In the genomic region with DNA sequence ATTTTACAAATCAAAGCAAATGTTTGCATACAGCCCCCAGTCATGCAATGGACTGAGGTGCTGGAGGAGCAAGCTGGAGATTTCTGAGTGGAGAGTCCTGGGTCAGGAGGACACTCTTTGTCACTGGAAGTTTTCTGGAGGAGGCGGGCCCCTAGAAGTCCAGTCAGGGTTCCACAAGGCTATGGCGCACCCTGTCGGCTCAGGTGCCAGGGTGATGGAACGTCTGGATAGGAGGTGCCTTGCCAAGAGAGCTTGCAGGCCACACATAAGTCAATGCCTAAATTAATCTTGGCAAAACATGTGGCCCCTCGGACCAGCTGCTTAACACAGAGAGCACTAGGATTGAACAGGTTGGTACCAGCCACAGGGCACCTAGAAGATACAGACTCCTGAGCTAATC, we compare ENCODE assay signal across 14 cellular contexts.
DNase-seq lines count a peak whose midpoint lies in the region; ATAC-seq and TF ChIP-seq lines count a peak whose summit lies in the region.
"Had no signal": no experiment of that assay in that cellular context is flagged by ENCODE, and none has a peak within 500 bp of the region (broad histone marks: within the 10 kb centered on the region; RNA-seq: fewer than 3 reads in every experiment).

No MANE protein-coding gene starts in this region.

- H3K27ac ChIP-seq in mammary epithelial cell (ENCODE audit: insufficient read depth, low read depth, low read length) (no peak overlapping the region), breast epithelium (no peak overlapping the region), OCI-LY3 (ENCODE audit: low read length) (no peak overlapping the region), thyroid gland (peak overlapping the region; percentile 20 to 63 (median 61)), RWPE1 (no peak overlapping the region)
- H3K27ac ChIP-seq: HL-60 had no signal

- POLR2A ChIA-PET in RWPE1 (lab: Yijun Ruan, JAX; ENCODE audit: low non-redundant PET), result no interaction called here

- intact Hi-C loops in mammary epithelial cell (cut with micrococcal nuclease), result loop anchor here (2.0 kb wide), 1 partner anchor 344 kb away; no protein-coding TSS in a partner anchor
- intact Hi-C loops in breast epithelium (cut with DNase I; ENCODE audit: low total_unique reads), result no loop called here
- intact Hi-C loops in left ventricle myocardium superior (cut with micrococcal nuclease), result no loop called here
- intact Hi-C loops in thyroid gland (cut with DNase I), result no loop called here

- no peak overlapping the region for H3K9ac ChIP-seq in mammary epithelial cell (ENCODE audit: insufficient read depth, low read length)
- no peak overlapping the region for H3K9ac ChIP-seq in OCI-LY3 (ENCODE audit: low read length)

- BruUV-seq in mammary epithelial cell (replicated peaks; lab: Mats Ljungman, UMichigan), result no TSS peak

- peak; percentile 83 for ATAC-seq in left ventricle myocardium superior
- ATAC-seq in HG03025 (IDR thresholded peaks at IDR 0.05; ENCODE audit: low FRiP score, unreplicated experiment), result no peak
- ATAC-seq: stimulated activated memory B cell treated with anti-CD40 and anti-IgM and Interleukin-4, amounts not matched to agents 10 μg/mL and 1 μg/mL and 100 μg/mL, for 72 hours had no signal

- dilution Hi-C loops in mammary epithelial cell (cut with HindIII; ENCODE audit: low sequenced_read_pairs), result no loop called here

- H3K4me1 ChIP-seq in mammary epithelial cell (ENCODE audit: insufficient read depth, low read length) (peaks cover 15% of the 10 kb centered on the region), breast epithelium (no peaks in the 10 kb centered on the region), OCI-LY3 (ENCODE audit: low read length) (no peaks in the 10 kb centered on the region), thyroid gland (peaks cover 26 to 32% of the 10 kb centered on the region in 2 donors)

- CTCF ChIA-PET in mammary epithelial cell (lab: Charles Lee; ENCODE audit: low non-redundant PET) (no interaction called here), RWPE1 (lab: Yijun Ruan, JAX) (no interaction called here)

- TF ChIP-seq POLR2A in breast epithelium (IDR thresholded peaks at IDR 0.05), result no peak
- TF ChIP-seq POLR2A in thyroid gland (IDR thresholded peaks at IDR 0.05), result no peak

- no peaks in the 10 kb centered on the region for H3K79me2 ChIP-seq in mammary epithelial cell (ENCODE audit: insufficient read depth, low read length)
- H3K79me2 ChIP-seq in OCI-LY3 (ENCODE audit: low read length), result no peaks in the 10 kb centered on the region

- H3K36me3 ChIP-seq in mammary epithelial cell (ENCODE audit: insufficient read depth, low read length) (no peaks in the 10 kb centered on the region), breast epithelium (no peaks in the 10 kb centered on the region), OCI-LY3 (replicated peaks; ENCODE audit: low read depth, low read length) (no peaks in the 10 kb centered on the region), thyroid gland (no peaks in the 10 kb centered on the region)

- no peaks in the 10 kb centered on the region for H3K27me3 ChIP-seq in mammary epithelial cell (ENCODE audit: insufficient read depth, low read length)
- H3K27me3 ChIP-seq in breast epithelium, result no peaks in the 10 kb centered on the region
- no peaks in the 10 kb centered on the region for H3K27me3 ChIP-seq in OCI-LY3 (ENCODE audit: low read depth, low read length)
- no peaks in the 10 kb centered on the region for H3K27me3 ChIP-seq in thyroid gland

- no peaks in the 10 kb centered on the region for H3K9me3 ChIP-seq in mammary epithelial cell (replicated peaks; ENCODE audit: insufficient read depth, low read length)
- H3K9me3 ChIP-seq in breast epithelium, result no peaks in the 10 kb centered on the region
- no peaks in the 10 kb centered on the region for H3K9me3 ChIP-seq in OCI-LY3 (ENCODE audit: insufficient read depth, low read length)
- no peaks in the 10 kb centered on the region for H3K9me3 ChIP-seq in thyroid gland

- DNase-seq in mammary epithelial cell, result no peak
- DNase-seq in breast epithelium (ENCODE audit: low spot score in 2 of 2), result no peak
- peak; percentile 61 for DNase-seq in left ventricle myocardium superior
- DNase-seq in thyroid gland, result no peak
- DNase-seq in RWPE1 (ENCODE audit: low spot score), result no peak
- DNase-seq in germinal center (ENCODE audit: low spot score), result no peak
- DNase-seq: DMS153; MM.1S; NCI-H510A; stimulated activated CD4-positive, alpha-beta T cell treated with anti-CD3 and anti-CD28 coated beads, Interleukin-4, amount 100 ng/mL, for 24 hours had no signal

- no peak overlapping the region for H2AFZ ChIP-seq in mammary epithelial cell (ENCODE audit: low read depth, low read length)
- H2AFZ ChIP-seq in OCI-LY3 (ENCODE audit: low read depth, low read length), result no peak overlapping the region

- H3K4me2 ChIP-seq in mammary epithelial cell (ENCODE audit: insufficient read depth, low read depth, low read length) (no peak overlapping the region), OCI-LY3 (ENCODE audit: low read length) (no peak overlapping the region)

- in situ Hi-C loops in mammary epithelial cell (cut with MboI; ENCODE audit: low sequenced_read_pairs in 2 of 2), result no loop called here

- H4K20me1 ChIP-seq in mammary epithelial cell (ENCODE audit: insufficient read depth, low read length) (no peaks in the 10 kb centered on the region), OCI-LY3 (ENCODE audit: insufficient read depth, low read length) (no peaks in the 10 kb centered on the region)

- TF ChIP-seq CTCF in mammary epithelial cell (conservative IDR thresholded peaks at IDR 0.05 in 1 of 2, IDR thresholded peaks at IDR 0.05 in 1 of 2; ENCODE audit: extremely low read depth in 1 of 2, insufficient read depth in 1 of 2, low read depth in 1 of 2, low read length in 2 of 2) (peak; percentile 34 to 57), breast epithelium (IDR thresholded peaks at IDR 0.05) (no peak), OCI-LY3 (IDR thresholded peaks at IDR 0.05; ENCODE audit: low read depth, low read length) (peak; percentile 23; the same call in 1 of the 2 replicates), thyroid gland (IDR thresholded peaks at IDR 0.05) (no peak), RWPE1 (conservative IDR thresholded peaks at IDR 0.05; ENCODE audit: low read depth) (no peak)

- H3K4me3 ChIP-seq in mammary epithelial cell (replicated peaks in 1 of 3; ENCODE audit: insufficient read depth in 1 of 3, low read depth in 2 of 3, low read length in 3 of 3), result no peak overlapping the region
- no peak overlapping the region for H3K4me3 ChIP-seq in breast epithelium
- H3K4me3 ChIP-seq in OCI-LY3 (ENCODE audit: low read length), result no peak overlapping the region
- no peak overlapping the region for H3K4me3 ChIP-seq in thyroid gland (replicated peaks in 1 of 3)

- WGBS in mammary epithelial cell (ENCODE audit: low coverage, missing lambda C conversion rate), result 68% methylated on average over 3 of the region's 5 CpGs
- WGBS in thyroid gland, 2 donors, result 69 to 80% methylated on average over 5 of the region's 5 CpGs

Comparison
In these comparisons a context has a peak if more than half of its experiments do, and no peak if none do; other contexts are left out.
1. CTCF ChIP-seq: peak in mammary epithelial cell (2 of 2) and OCI-LY3 (single experiment); none in breast epithelium (0 of 3), thyroid gland (0 of 6) and RWPE1 (single experiment).
2. H3K27ac ChIP-seq: peak in thyroid gland (3 of 3); none in mammary epithelial cell (single experiment), breast epithelium (0 of 2), OCI-LY3 (single experiment) and RWPE1 (single experiment).